10 cellular contexts compared by ENCODE assay signal in genomic region chr13:100658363-100658762, GRCh38. TPM values are rescaled to one million over a fixed set of nuclear protein-coding genes. Genes with fewer than 3 reads are reported as not detected.
A peak's percentile ranks its signal among the peaks of the same experiment; 100 is the strongest.
DNase-seq lines count a peak whose midpoint lies in the region; ATAC-seq and TF ChIP-seq lines count a peak whose summit lies in the region.
"Had no signal": no experiment of that assay in that cellular context is flagged by ENCODE, and none has a peak within 500 bp of the region (broad histone marks: within the 10 kb centered on the region; RNA-seq: fewer than 3 reads in every experiment).

No MANE protein-coding gene starts in this region.

- no peaks in the 10 kb centered on the region for H3K27me3 ChIP-seq in layer of hippocampus (ENCODE audit: control insufficient read depth, insufficient read depth, low read length)
- no peaks in the 10 kb centered on the region for H3K27me3 ChIP-seq in Caco-2 (replicated peaks; ENCODE audit: control insufficient read depth, insufficient read depth, low read length)

- CTCF ChIA-PET in Caco-2 (lab: Charles Lee) = no interaction called here

- TF ChIP-seq CTCF in Caco-2 (IDR thresholded peaks at IDR 0.05; ENCODE audit: insufficient read depth in 1 of 2, low read depth in 1 of 2, low read length in 1 of 2, severe bottlenecking in 1 of 2, unreplicated experiment in 1 of 2) (no peak), GM20000 (IDR thresholded peaks at IDR 0.05; ENCODE audit: extremely low read depth, missing control alignments) (no peak)

- no peak overlapping the region for H3K27ac Mint-ChIP-seq in Caco-2 (ENCODE audit: unreplicated experiment)

- POLR2A ChIA-PET in Caco-2 (lab: Charles Lee) = no interaction called here

- no peaks in the 10 kb centered on the region for H3K27me3 Mint-ChIP-seq in Caco-2 (ENCODE audit: insufficient read depth, unreplicated experiment)

- peaks cover 13% of the 10 kb centered on the region for H3K4me1 Mint-ChIP-seq in Caco-2 (ENCODE audit: low read depth, unreplicated experiment)

- H3K27ac ChIP-seq in layer of hippocampus (ENCODE audit: low read depth, low read length) = peak overlapping the region; percentile 97

- peak; percentile 83 for ATAC-seq in GM18870 (IDR thresholded peaks at IDR 0.05; ENCODE audit: unreplicated experiment)
- peak; percentile 86 for ATAC-seq in GM21737 (IDR thresholded peaks at IDR 0.05; ENCODE audit: unreplicated experiment)
- peak; percentile 80 for ATAC-seq in HG03565 (IDR thresholded peaks at IDR 0.05; ENCODE audit: unreplicated experiment)
- ATAC-seq: Panc1 had no signal

- intact Hi-C loops in Caco-2 (cut with micrococcal nuclease; ENCODE audit: unreplicated experiment) = no loop called here

- H3K36me3 Mint-ChIP-seq in Caco-2 (ENCODE audit: insufficient read depth, unreplicated experiment) = peaks cover 80% of the 10 kb centered on the region

- no peaks in the 10 kb centered on the region; the same call in 1 of the 2 replicates for H3K36me3 ChIP-seq in Caco-2 (ENCODE audit: control insufficient read depth, insufficient read depth, low read length)

- no peaks in the 10 kb centered on the region for H3K9me3 Mint-ChIP-seq in Caco-2 (ENCODE audit: unreplicated experiment)

- no peaks in the 10 kb centered on the region for H3K9me3 ChIP-seq in Caco-2

- no peak overlapping the region for H3K4me3 Mint-ChIP-seq in Caco-2 (ENCODE audit: unreplicated experiment)

- DNase-seq in DMS153 treated with DMSO at 0.1 percent for 48 hours (lab: John Stamatoyannopoulos, UW; ENCODE audit: unreplicated experiment) (no peak), Caco-2 (no peak), A172 (ENCODE audit: low spot score) (no peak), GM20000 (ENCODE audit: low spot score) (no peak)
- DNase-seq: IMR-90 had no signal

- no peak overlapping the region for H3K4me3 ChIP-seq in Caco-2 (ENCODE audit: low read depth, low read length)

- no TSS peak for BruUV-seq in Caco-2 (replicated peaks; lab: Mats Ljungman, UMichigan)

- peaks cover 6% of the 10 kb centered on the region; the same call in 1 of the 2 replicates for H3K4me1 ChIP-seq in Caco-2

RNA-seq across cellular contexts. Expression of gene TMTC4, which starts 16.2 kb away (rescaled TPM):
- 38.0 and 45.4 TPM in 2 replicates for total RNA-seq in Caco-2 (2022)
- 6.0 and 8.8 TPM in 2 replicates for total RNA-seq in A172 (2014; rRNA removed; shearing (Covaris generic))
